14 cellular contexts compared by ENCODE assay signal in the genomic region with DNA sequence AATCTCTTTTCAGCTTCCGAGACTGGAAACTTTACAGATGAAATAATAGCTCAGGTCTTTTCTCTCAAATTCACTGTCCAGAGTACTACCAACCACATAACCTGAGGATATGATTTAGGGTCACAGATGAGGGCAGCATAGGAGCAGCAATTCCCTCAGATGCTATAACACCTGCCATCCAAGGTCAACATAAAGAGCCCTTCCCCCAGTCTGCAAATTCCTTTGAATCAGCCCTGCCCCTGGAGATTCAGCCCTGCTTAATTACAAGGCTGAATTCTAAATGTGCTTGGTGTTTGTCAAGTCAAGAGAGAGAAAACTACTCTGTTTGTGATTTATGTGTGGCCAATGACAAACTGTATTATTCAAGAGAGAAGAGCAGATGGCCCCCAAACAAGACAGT.
A peak's percentile ranks its signal among the peaks of the same experiment; 100 is the strongest.
DNase-seq lines count a peak whose midpoint lies in the region; ATAC-seq and TF ChIP-seq lines count a peak whose summit lies in the region.
"Had no signal": no experiment of that assay in that cellular context is flagged by ENCODE, and none has a peak within 500 bp of the region (broad histone marks: within the 10 kb centered on the region; RNA-seq: fewer than 3 reads in every experiment).

No MANE protein-coding gene starts in this region.

- no peaks in the 10 kb centered on the region for H3K36me3 Mint-ChIP-seq in GM23338 (ENCODE audit: low read depth)
- H3K36me3 Mint-ChIP-seq: CD14-positive monocyte; CD8-positive, alpha-beta T cell; IgD-negative memory B cell had no signal

- intact Hi-C loops in ascending aorta (cut with DNase I), result no loop called here

- peak in 1 of 2 experiments; percentile 27; a peak in 2 of 4 replicates for TF ChIP-seq CTCF in GM23338 (conservative IDR thresholded peaks at IDR 0.05; ENCODE audit: low read depth in 2 of 2)
- TF ChIP-seq CTCF in ascending aorta (IDR thresholded peaks at IDR 0.05), result no peak

- no peaks in the 10 kb centered on the region for H3K9me3 Mint-ChIP-seq in GM23338
- H3K9me3 Mint-ChIP-seq: CD8-positive, alpha-beta T cell; IgD-negative memory B cell had no signal

- no peak overlapping the region for H3K4me3 Mint-ChIP-seq in GM23338
- H3K4me3 Mint-ChIP-seq: CD14-positive monocyte; CD8-positive, alpha-beta T cell; IgD-negative memory B cell had no signal

- H3F3A ChIP-seq in GM23338 (replicated peaks; ENCODE audit: low read depth), result no peaks in the 10 kb centered on the region

- peak; percentile 80 for ATAC-seq in GM23338
- ATAC-seq: CD8-positive, alpha-beta T cell; HCT116 had no signal

- H3K79me2 ChIP-seq in GM23338 (replicated peaks; ENCODE audit: insufficient read depth), result no peaks in the 10 kb centered on the region

- peaks cover 22% of the 10 kb centered on the region for H3K4me1 Mint-ChIP-seq in GM23338
- H3K4me1 Mint-ChIP-seq: CD14-positive monocyte, IgD-negative memory B cell had no signal

- H3K27ac ChIP-seq in GM23338 (ENCODE audit: low read depth), result no peak overlapping the region
- H3K27ac ChIP-seq in ascending aorta, result no peak overlapping the region

- no peak overlapping the region for H2AFZ ChIP-seq in GM23338

- H3K9me3 ChIP-seq in ascending aorta, result no peaks in the 10 kb centered on the region
- H3K9me3 ChIP-seq: Caco-2 had no signal

- H3K4me1 ChIP-seq in GM23338 (ENCODE audit: insufficient read depth), result peaks cover 11% of the 10 kb centered on the region; the same call in 1 of the 2 replicates
- no peaks in the 10 kb centered on the region for H3K4me1 ChIP-seq in ascending aorta
- H3K4me1 ChIP-seq: Caco-2 had no signal

- H4K20me1 ChIP-seq in GM23338 (replicated peaks; ENCODE audit: insufficient read depth), result no peaks in the 10 kb centered on the region

- H3K27ac Mint-ChIP-seq in GM23338, result no peak overlapping the region
- H3K27ac Mint-ChIP-seq: CD14-positive monocyte; CD8-positive, alpha-beta T cell; IgD-negative memory B cell had no signal

- H3K4me3 ChIP-seq in GM23338 (no peak overlapping the region), ascending aorta (no peak overlapping the region)

- H3K27me3 Mint-ChIP-seq in GM23338 (ENCODE audit: insufficient read depth, low read depth, poor library complexity), result peaks cover 10% of the 10 kb centered on the region
- H3K27me3 Mint-ChIP-seq: IgD-negative memory B cell had no signal

- H3K36me3 ChIP-seq in GM23338 (ENCODE audit: insufficient read depth) (no peaks in the 10 kb centered on the region), ascending aorta (no peaks in the 10 kb centered on the region)

- H3K27me3 ChIP-seq in GM23338 (ENCODE audit: insufficient read depth), result peaks cover 3% of the 10 kb centered on the region; the same call in 1 of the 2 replicates
- no peaks in the 10 kb centered on the region for H3K27me3 ChIP-seq in ascending aorta

- 0 out of 2 replicates have a peak, but pooled peaks cover 4% of the 10 kb centered on the region for H3K9me2 ChIP-seq in GM23338 (ENCODE audit: insufficient read depth)

- no peak overlapping the region for H3K4me2 ChIP-seq in GM23338

- DNase-seq in COLO668 (lab: John Stamatoyannopoulos, UW; ENCODE audit: unreplicated experiment) (peak; percentile 20), GM23338 (ENCODE audit: low spot score) (peak; percentile 44), SHP77 (lab: John Stamatoyannopoulos, UW) (peak; percentile 20 to 27), iPS-NIHi7 (ENCODE audit: extremely low spot score) (peak; percentile 18), ascending aorta (ENCODE audit: low spot score in 2 of 2) (no peak), A172 (ENCODE audit: low spot score) (no peak)
- DNase-seq in activated naive CD4-positive, alpha-beta T cell treated with Interleukin-2 at 50 U/mL for 16 hours, result no peak
- DNase-seq: Caco-2; CD8-positive, alpha-beta T cell; DND-41; GDM1 had no signal

TF ChIP-seq in GM23338, 12 proteins besides CTCF, POLR2A, EP300 and RAD21 (continues in another document):
- TF ChIP-seq JUNB (IDR thresholded peaks at IDR 0.05; ENCODE audit: unreplicated experiment), result no peak
- no peak for TF ChIP-seq EZH2 (IDR thresholded peaks at IDR 0.05; ENCODE audit: low read depth, unreplicated experiment)
- no peak for TF ChIP-seq STAT1 (IDR thresholded peaks at IDR 0.05; ENCODE audit: unreplicated experiment)
- TF ChIP-seq, protein P1, sequence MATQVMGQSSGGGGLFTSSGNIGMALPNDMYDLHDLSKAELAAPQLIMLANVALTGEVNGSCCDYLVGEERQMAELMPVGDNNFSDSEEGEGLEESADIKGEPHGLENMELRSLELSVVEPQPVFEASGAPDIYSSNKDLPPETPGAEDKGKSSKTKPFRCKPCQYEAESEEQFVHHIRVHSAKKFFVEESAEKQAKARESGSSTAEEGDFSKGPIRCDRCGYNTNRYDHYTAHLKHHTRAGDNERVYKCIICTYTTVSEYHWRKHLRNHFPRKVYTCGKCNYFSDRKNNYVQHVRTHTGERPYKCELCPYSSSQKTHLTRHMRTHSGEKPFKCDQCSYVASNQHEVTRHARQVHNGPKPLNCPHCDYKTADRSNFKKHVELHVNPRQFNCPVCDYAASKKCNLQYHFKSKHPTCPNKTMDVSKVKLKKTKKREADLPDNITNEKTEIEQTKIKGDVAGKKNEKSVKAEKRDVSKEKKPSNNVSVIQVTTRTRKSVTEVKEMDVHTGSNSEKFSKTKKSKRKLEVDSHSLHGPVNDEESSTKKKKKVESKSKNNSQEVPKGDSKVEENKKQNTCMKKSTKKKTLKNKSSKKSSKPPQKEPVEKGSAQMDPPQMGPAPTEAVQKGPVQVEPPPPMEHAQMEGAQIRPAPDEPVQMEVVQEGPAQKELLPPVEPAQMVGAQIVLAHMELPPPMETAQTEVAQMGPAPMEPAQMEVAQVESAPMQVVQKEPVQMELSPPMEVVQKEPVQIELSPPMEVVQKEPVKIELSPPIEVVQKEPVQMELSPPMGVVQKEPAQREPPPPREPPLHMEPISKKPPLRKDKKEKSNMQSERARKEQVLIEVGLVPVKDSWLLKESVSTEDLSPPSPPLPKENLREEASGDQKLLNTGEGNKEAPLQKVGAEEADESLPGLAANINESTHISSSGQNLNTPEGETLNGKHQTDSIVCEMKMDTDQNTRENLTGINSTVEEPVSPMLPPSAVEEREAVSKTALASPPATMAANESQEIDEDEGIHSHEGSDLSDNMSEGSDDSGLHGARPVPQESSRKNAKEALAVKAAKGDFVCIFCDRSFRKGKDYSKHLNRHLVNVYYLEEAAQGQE (IDR thresholded peaks at IDR 0.05; ENCODE audit: unreplicated experiment), result no peak
- TF ChIP-seq ZNF114 (CRISPR knock-in tag; IDR thresholded peaks at IDR 0.05), result no peak
- TF ChIP-seq ZNF331 (CRISPR knock-in tag; IDR thresholded peaks at IDR 0.05; ENCODE audit: low read depth), result no peak
- no peak for TF ChIP-seq NANOG (IDR thresholded peaks at IDR 0.05; ENCODE audit: borderline replicate concordance)
- TF ChIP-seq CREB1 (CRISPR knock-in tag; IDR thresholded peaks at IDR 0.05; ENCODE audit: low read depth), result no peak

Comparison
In these comparisons a context has a peak if more than half of its experiments do, and no peak if none do; other contexts are left out.
1. DNase-seq: peak in COLO668 (single experiment), GM23338 (single experiment), SHP77 (2 of 2) and iPS-NIHi7 (single experiment); none in ascending aorta (0 of 2), A172 (single experiment) and activated naive CD4-positive, alpha-beta T cell treated with Interleukin-2 at 50 U/mL for 16 hours (single experiment).